9 cellular contexts compared by ENCODE assay signal in genomic region chr7:30062587-30062986, GRCh38. TPM values are rescaled to one million over a fixed set of nuclear protein-coding genes. Genes with fewer than 3 reads are reported as not detected.
DNase-seq lines count a peak whose midpoint lies in the region; ATAC-seq, FAIRE-seq and TF ChIP-seq lines count a peak whose summit lies in the region.
"Had no signal": no experiment of that assay in that cellular context is flagged by ENCODE, and none has a peak within 500 bp of the region (broad histone marks: within the 10 kb centered on the region; RNA-seq: fewer than 3 reads in every experiment).

No MANE protein-coding gene starts in this region.

- H3K9me3 ChIP-seq in GM12878 (replicated peaks; ENCODE audit: control insufficient read depth, insufficient read depth, low read length): no peaks in the 10 kb centered on the region
- H3K9me3 ChIP-seq: SJCRH30 had no signal

- H3K79me2 ChIP-seq in GM12878 (ENCODE audit: control insufficient read depth, insufficient read depth, low read length): no peaks in the 10 kb centered on the region

- TF ChIP-seq CTCF in GM12878 (IDR thresholded peaks at IDR 0.05 in 2 of 3, conservative IDR thresholded peaks at IDR 0.05 in 1 of 3; ENCODE audit: control insufficient read depth in 2 of 3, extremely low read depth in 1 of 3, insufficient read depth in 1 of 3, low read depth in 3 of 3, low read length in 3 of 3) (peak; percentile 57 to 69 (median 62); a peak in 5 of 6 replicates), type B pancreatic cell (conservative IDR thresholded peaks at IDR 0.05) (peak; percentile 81)

- DNase-seq in D341Med (ENCODE audit: low spot score) (peak; percentile 53), NCI-H2196 (lab: John Stamatoyannopoulos, UW; ENCODE audit: unreplicated experiment) (peak; percentile 6), GM12878 (ENCODE audit: low read depth, low spot score) (no peak), iris pigment epithelial cell (ENCODE audit: low read depth) (peak; percentile 46), type B pancreatic cell (ENCODE audit: extremely low spot score, unreplicated experiment) (no peak)
- no peak for DNase-seq in activated CD4-positive, alpha-beta T cell treated with anti-CD3 and anti-CD28 coated beads, Interleukin-2, amount 50 U/mL, for 4 hours

- no peak overlapping the region for H3K4me2 ChIP-seq in GM12878 (ENCODE audit: control insufficient read depth, insufficient read depth)

- no peak overlapping the region for H3K9ac ChIP-seq in GM12878 (ENCODE audit: control insufficient read depth, insufficient read depth, low read length)

- H3K4me1 Mint-ChIP-seq in type B pancreatic cell (ENCODE audit: unreplicated experiment): no peaks in the 10 kb centered on the region

- SMC1A ChIA-PET in GM12878 (lab: Charles Lee; ENCODE audit: uncharacterized antibody, unreplicated experiment): interaction anchor here (0.7 to 6.1 kb wide), 20 partner anchors 11 to 425 kb away, joined by 3 to 40 read pairs (median 6); partner anchors contain the start of gene PLEKHA8

- no peak for TF ChIP-seq POLR2A in GM12878 (IDR thresholded peaks at IDR 0.05; ENCODE audit: low read depth, low read length)

- no peaks in the 10 kb centered on the region for H3K9me3 Mint-ChIP-seq in type B pancreatic cell

- POLR2A ChIA-PET in GM12878 (lab: Charles Lee): interaction anchor here (0.5 kb wide), 1 partner anchor 59 kb away, joined by 3 read pairs; no protein-coding TSS in a partner anchor

- 25% methylated on average over 1 of the region's 1 CpG for WGBS in GM12878 (ENCODE audit: insufficient coverage, insufficient replicate concordance, low lambda C conversion rate, missing lambda C conversion rate)

- H2AFZ ChIP-seq in GM12878 (ENCODE audit: control insufficient read depth, low read depth, low read length): no peak overlapping the region

- no peak overlapping the region for H3K4me3 ChIP-seq in GM12878
- H3K4me3 ChIP-seq: SJCRH30 had no signal

- peaks cover 0 to 7% of the 10 kb centered on the region in 2 experiments; a peak in 2 of 4 replicates for H3K36me3 ChIP-seq in GM12878 (ENCODE audit: control insufficient read depth in 2 of 2, insufficient read depth in 2 of 2, low read length in 1 of 2)

- H3K27ac Mint-ChIP-seq in type B pancreatic cell: no peak overlapping the region

- peak; percentile 80 for TF ChIP-seq RAD21 in GM12878 (IDR thresholded peaks at IDR 0.05; ENCODE audit: insufficient read depth, low read depth, low read length)

- CTCF ChIA-PET in GM12878 (lab: Yijun Ruan, JAX): interaction anchor here (0.7 to 6.5 kb wide), 38 partner anchors 8 to 1140 kb away, joined by 3 to 96 read pairs (median 8); no protein-coding TSS in a partner anchor

- TF ChIP-seq EP300 in GM12878 (IDR thresholded peaks at IDR 0.05; ENCODE audit: borderline replicate concordance in 1 of 2, control insufficient read depth in 1 of 2, low read depth in 2 of 2, low read length in 2 of 2): no peak

- H3K4me1 ChIP-seq in GM12878 (ENCODE audit: control insufficient read depth, insufficient read depth, low read length): no peaks in the 10 kb centered on the region
- H3K4me1 ChIP-seq: SJCRH30 had no signal

- H4K20me1 ChIP-seq in GM12878 (ENCODE audit: control insufficient read depth, insufficient read depth): no peaks in the 10 kb centered on the region

- peak; percentile 46 for ATAC-seq in GM21390 (IDR thresholded peaks at IDR 0.05; ENCODE audit: unreplicated experiment)
- ATAC-seq in GM12878: peak; percentile 91
- ATAC-seq in GM19328 (IDR thresholded peaks at IDR 0.05; ENCODE audit: unreplicated experiment): no peak

- in situ Hi-C loops in GM12878 (cut with MboI): loop anchor here (5.0 to 25.0 kb wide), 2 partner anchors 180 to 425 kb away; no protein-coding TSS in a partner anchor

- FAIRE-seq in GM12878 (lab: Jason Lieb, UNC): no peak

- peaks cover 20% of the 10 kb centered on the region for H3K36me3 Mint-ChIP-seq in type B pancreatic cell

- no TSS peak for BruUV-seq in GM12878 (replicated peaks; lab: Mats Ljungman, UMichigan)

- H3K4me3 Mint-ChIP-seq in type B pancreatic cell: no peak overlapping the region

- H3K27me3 Mint-ChIP-seq in type B pancreatic cell: no peaks in the 10 kb centered on the region

- H3K27me3 ChIP-seq in GM12878 (replicated peaks in 1 of 2; ENCODE audit: control insufficient read depth in 2 of 2, insufficient read depth in 2 of 2, low read length in 1 of 2): no peaks in the 10 kb centered on the region
- H3K27me3 ChIP-seq: SJCRH30 had no signal

- H3K27ac ChIP-seq in GM12878 (ENCODE audit: control insufficient read depth, insufficient read depth): no peak overlapping the region
- H3K27ac ChIP-seq: SJCRH30 had no signal

- RAD21 ChIA-PET in GM12878 (lab: Charles Lee; ENCODE audit: unreplicated experiment): interaction anchor here (1.0 to 3.1 kb wide), 15 partner anchors 12 to 489 kb away, joined by 3 to 31 read pairs (median 5); partner anchors contain the start of gene PLEKHA8

- intact Hi-C loops in GM12878 (cut with micrococcal nuclease; ENCODE audit: unreplicated experiment): loop anchor here (1.0 to 10.0 kb wide), 5 partner anchors 38 to 502 kb away; no protein-coding TSS in a partner anchor

TF ChIP-seq in GM12878, 131 proteins besides CTCF, POLR2A, EP300 and RAD21:
- TF ChIP-seq SMC3 (IDR thresholded peaks at IDR 0.05; ENCODE audit: borderline replicate concordance, low read length): peak; percentile 39; the same call in 1 of the 2 replicates
- no peak for TF ChIP-seq ETV6 (conservative IDR thresholded peaks at IDR 0.05 in 1 of 2, IDR thresholded peaks at IDR 0.05 in 1 of 2; ENCODE audit: borderline replicate concordance in 1 of 2, low read depth in 1 of 2)

RNA-seq across cellular contexts. Expression of gene PLEKHA8, which starts 34.4 kb away (rescaled TPM):
- total RNA-seq in GM12878 (2013; cell fraction: nucleolus; rRNA removed): 34.6 and 37.7 TPM in 2 replicates
- total RNA-seq in GM12878 (2014; rRNA removed) (5.3 and 5.4 TPM in 2 replicates), GM12878 (2014; rRNA removed; fragmentation: Illumina TruSeq; extraction: Trizol) (5.6 and 6.0 TPM in 2 replicates), GM12878 (2021) (7.1 and 7.6 TPM in 2 replicates), type B pancreatic cell (ENCODE audit: low replicate concordance) (27.7 and 46.0 TPM in 2 replicates)
- 3.4 TPM for polyA plus RNA-seq in GM12878 (2011; ENCODE audit: low read depth)
- polyA plus RNA-seq in GM12878 (2011; rRNA removed) (13.2 and 16.5 TPM in 2 replicates), GM12878 (2014; fragmentation: Illumina TruSeq; extraction: Trizol) (5.1 and 6.1 TPM in 2 replicates), GM12878 (2014; fragmentation: Nextera tagmentation; extraction: Ambion mirVana) (1 to 10 TPM; 1.1 to 1.7 TPM), GM12878 (2014; rRNA removed) (3.5 and 3.7 TPM in 2 replicates), GM12878 (2016; fragmentation: Nextera tagmentation; extraction: Ambion mirVana) (1 to 10 TPM; 6.3 to 8.3 TPM)
- polyA plus RNA-seq in GM12878 (2011; cell fraction: cytosol; rRNA removed): 4.2 and 5.6 TPM in 2 replicates
- 18.7 and 23.7 TPM in 2 replicates for polyA plus RNA-seq in GM12878 (2011; cell fraction: nucleus; rRNA removed)
- 3.6 and 5.9 TPM in 2 replicates for polyA plus RNA-seq in GM12878 (2012)
- polyA minus RNA-seq in GM12878 (2011; rRNA and poly(A)+ RNA removed): 13.3 and 15.8 TPM in 2 replicates
- 4.3 and 4.8 TPM in 2 replicates for polyA minus RNA-seq in GM12878 (2011; cell fraction: cytosol; rRNA and poly(A)+ RNA removed)
- 17.3 and 20.1 TPM in 2 replicates for polyA minus RNA-seq in GM12878 (2011; cell fraction: nucleus; rRNA and poly(A)+ RNA removed)

RNA-seq across cellular contexts. Expression of gene FKBP14, which starts 36.1 kb away (rescaled TPM):
- total RNA-seq in GM12878 (2013; cell fraction: nucleolus; rRNA removed): 38.2 and 39.7 TPM in 2 replicates
- total RNA-seq in GM12878 (2014; rRNA removed) (4.2 and 6.2 TPM in 2 replicates), GM12878 (2014; rRNA removed; fragmentation: Illumina TruSeq; extraction: Trizol) (6.8 and 8.5 TPM in 2 replicates), GM12878 (2021) (3.0 and 5.1 TPM in 2 replicates), type B pancreatic cell (ENCODE audit: low replicate concordance) (18.3 and 22.6 TPM in 2 replicates)
- polyA plus RNA-seq in GM12878 (2011; ENCODE audit: low read depth): 6.6 TPM
- polyA plus RNA-seq in GM12878 (2011; rRNA removed) (8.2 and 15.7 TPM in 2 replicates), GM12878 (2014; fragmentation: Illumina TruSeq; extraction: Trizol) (8.9 and 11.8 TPM in 2 replicates), GM12878 (2014; fragmentation: Nextera tagmentation; extraction: Ambion mirVana) (1 to 10 TPM; 2.7 to 3.7 TPM), GM12878 (2014; rRNA removed) (6.9 and 7.8 TPM in 2 replicates), GM12878 (2016; fragmentation: Nextera tagmentation; extraction: Ambion mirVana) (1 to 10 TPM; 3.5 to 6.0 TPM)
- 2.9 and 3.1 TPM in 2 replicates for polyA plus RNA-seq in GM12878 (2011; cell fraction: cytosol; rRNA removed)
- 5.1 and 5.4 TPM in 2 replicates for polyA plus RNA-seq in GM12878 (2011; cell fraction: nucleus; rRNA removed)
- 7.3 and 8.1 TPM in 2 replicates for polyA plus RNA-seq in GM12878 (2012)
- polyA minus RNA-seq in GM12878 (2011; rRNA and poly(A)+ RNA removed): 4.9 and 5.4 TPM in 2 replicates
- 2.0 and 2.9 TPM in 2 replicates for polyA minus RNA-seq in GM12878 (2011; cell fraction: cytosol; rRNA and poly(A)+ RNA removed)
- 5.2 and 6.7 TPM in 2 replicates for polyA minus RNA-seq in GM12878 (2011; cell fraction: nucleus; rRNA and poly(A)+ RNA removed)

Comparison
In these comparisons a context has a peak if more than half of its experiments do, and no peak if none do; other contexts are left out.
1. DNase-seq: peak in D341Med (single experiment), NCI-H2196 (single experiment) and iris pigment epithelial cell (single experiment); none in GM12878 (single experiment), type B pancreatic cell (single experiment) and activated CD4-positive, alpha-beta T cell treated with anti-CD3 and anti-CD28 coated beads, Interleukin-2, amount 50 U/mL, for 4 hours (0 of 2).